Comparison of ENCODE assay signal across 8 cellular contexts in the genomic region with DNA sequence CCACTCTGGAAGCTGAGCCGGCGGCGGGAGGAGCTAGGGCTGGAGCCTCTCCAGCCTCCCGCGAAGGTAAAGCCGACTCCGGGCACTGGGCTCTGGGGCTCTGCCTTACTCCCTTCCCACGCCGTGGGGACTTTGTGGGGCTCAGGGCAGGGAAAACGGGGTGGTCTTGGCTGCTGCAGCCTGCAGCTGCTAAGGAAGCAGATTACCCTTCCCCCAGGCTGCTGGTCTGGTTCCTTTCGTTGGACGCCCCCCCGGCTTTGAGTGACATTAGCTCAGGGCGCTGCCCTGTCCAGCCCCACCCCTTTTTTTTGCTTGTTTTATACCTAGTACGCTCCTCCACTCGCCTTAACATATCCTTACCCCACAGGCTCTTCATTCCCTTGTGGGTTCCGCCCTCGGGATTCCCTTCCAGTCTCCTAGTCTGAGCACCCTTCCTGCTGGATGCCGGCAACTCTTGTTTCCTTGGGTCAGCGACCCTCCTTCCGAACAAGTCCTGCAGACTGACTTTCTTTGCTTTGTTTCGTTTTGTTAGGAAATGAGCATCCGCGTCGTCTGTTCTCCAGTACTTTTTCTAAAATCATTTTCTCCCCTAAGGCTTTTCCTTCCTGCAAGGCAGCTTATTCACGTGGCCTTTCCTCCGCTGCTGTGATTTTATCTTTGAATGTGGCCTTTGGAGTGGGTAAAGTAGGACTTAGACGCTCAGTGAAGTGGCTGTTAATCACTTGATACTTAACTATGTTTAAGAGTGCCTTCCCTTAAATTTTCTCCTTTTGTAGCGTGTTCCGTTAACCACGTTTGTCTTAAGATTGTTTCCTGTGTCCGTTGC. TPM values are rescaled to one million over a fixed set of nuclear protein-coding genes. Genes with fewer than 3 reads are reported as not detected.
DNase-seq lines count a peak whose midpoint lies in the region; ATAC-seq and TF ChIP-seq lines count a peak whose summit lies in the region.

No MANE protein-coding gene starts in this region.

- peak overlapping the region; percentile 87 for H3K4me3 Mint-ChIP-seq in Caco-2 (ENCODE audit: unreplicated experiment)
- peak overlapping the region; percentile 93 to 100 for H3K4me3 Mint-ChIP-seq in activated T-cell treated with anti-CD3 and anti-CD28 coated beads, Interleukin-2, amount 50 U/mL, for 72 hours

- H3K4me1 ChIP-seq in Caco-2 (peaks cover 35% of the 10 kb centered on the region), neuron (ENCODE audit: insufficient read depth, low read length) (peaks cover 12% of the 10 kb centered on the region), upper lobe of right lung (peaks cover 26% of the 10 kb centered on the region)

- H3K36me3 ChIP-seq in Caco-2 (ENCODE audit: control insufficient read depth, insufficient read depth, low read length) (peaks cover 1% of the 10 kb centered on the region; the same call in 1 of the 2 replicates), neuron (ENCODE audit: insufficient read depth, low read length) (no peaks in the 10 kb centered on the region), upper lobe of right lung (no peaks in the 10 kb centered on the region)

- H3K9me3 Mint-ChIP-seq in Caco-2 (ENCODE audit: unreplicated experiment) = no peaks in the 10 kb centered on the region
- no peaks in the 10 kb centered on the region for H3K9me3 Mint-ChIP-seq in activated T-cell treated with anti-CD3 and anti-CD28 coated beads, Interleukin-2, amount 50 U/mL, for 72 hours

- BruUV-seq in Caco-2 (replicated peaks; lab: Mats Ljungman, UMichigan) = no TSS peak

- intact Hi-C loops in Caco-2 (cut with micrococcal nuclease; ENCODE audit: unreplicated experiment) (no loop called here), upper lobe of right lung (cut with DNase I) (no loop called here)

- H3K4me3 ChIP-seq in Caco-2 (ENCODE audit: low read depth, low read length) (peak overlapping the region; percentile 95), foreskin fibroblast (ENCODE audit: low read depth in 1 of 2, low read length in 2 of 2) (peak overlapping the region; percentile 98 to 99), neuron (ENCODE audit: low read length) (peak overlapping the region; percentile 99), upper lobe of right lung (peak overlapping the region; percentile 96)

- POLR2A ChIA-PET in Caco-2 (lab: Charles Lee) = no interaction called here

- TF ChIP-seq CTCF in Caco-2 (IDR thresholded peaks at IDR 0.05; ENCODE audit: insufficient read depth in 1 of 2, low read depth in 1 of 2, low read length in 1 of 2, severe bottlenecking in 1 of 2, unreplicated experiment in 1 of 2) (no peak), foreskin fibroblast (IDR thresholded peaks at IDR 0.05; ENCODE audit: low read depth, low read length) (no peak), upper lobe of right lung (IDR thresholded peaks at IDR 0.05) (no peak)

- H3K27me3 ChIP-seq in Caco-2 (replicated peaks; ENCODE audit: control insufficient read depth, insufficient read depth, low read length) (no peaks in the 10 kb centered on the region), neuron (ENCODE audit: insufficient read depth, low read length) (no peaks in the 10 kb centered on the region), upper lobe of right lung (no peaks in the 10 kb centered on the region)

- H3K27ac Mint-ChIP-seq in Caco-2 (ENCODE audit: unreplicated experiment) = peak overlapping the region; percentile 79
- peak overlapping the region; percentile 94 for H3K27ac Mint-ChIP-seq in activated T-cell treated with anti-CD3 and anti-CD28 coated beads, Interleukin-2, amount 50 U/mL, for 72 hours

- H3K4me1 Mint-ChIP-seq in Caco-2 (ENCODE audit: low read depth, unreplicated experiment) = peaks cover 41% of the 10 kb centered on the region
- peaks cover 48% of the 10 kb centered on the region for H3K4me1 Mint-ChIP-seq in activated T-cell treated with anti-CD3 and anti-CD28 coated beads, Interleukin-2, amount 50 U/mL, for 72 hours (ENCODE audit: low read depth)

- H3K9me3 ChIP-seq in Caco-2 (no peaks in the 10 kb centered on the region), neuron (ENCODE audit: low read length) (no peaks in the 10 kb centered on the region), upper lobe of right lung (no peaks in the 10 kb centered on the region)

- CTCF ChIA-PET in Caco-2 (lab: Charles Lee) = interaction anchor here (0.6 to 1.2 kb wide), 2 partner anchors 13 to 33 kb away, joined by 3 read pairs; no protein-coding TSS in a partner anchor

- DNase-seq in Caco-2 (peak; percentile 74 to 79), NCI-H748 (lab: John Stamatoyannopoulos, UW; ENCODE audit: unreplicated experiment) (peak; percentile 59), foreskin fibroblast (peak; percentile 65 to 87), upper lobe of right lung (peak; percentile 81)
- DNase-seq in activated T-cell treated with anti-CD3 and anti-CD28 coated beads, Interleukin-2, amount 50 U/mL, for 72 hours = peak; percentile 48 to 59

- H3K27me3 Mint-ChIP-seq in Caco-2 (ENCODE audit: insufficient read depth, unreplicated experiment) = no peaks in the 10 kb centered on the region
- H3K27me3 Mint-ChIP-seq in activated T-cell treated with anti-CD3 and anti-CD28 coated beads, Interleukin-2, amount 50 U/mL, for 72 hours (ENCODE audit: low read depth) = no peaks in the 10 kb centered on the region

- ATAC-seq in GM19351 (IDR thresholded peaks at IDR 0.05; ENCODE audit: unreplicated experiment) (peak; percentile 56), HG03442 (IDR thresholded peaks at IDR 0.05; ENCODE audit: unreplicated experiment) (peak; percentile 42), upper lobe of right lung (peak; percentile 68)
- peak; percentile 46 to 51 for ATAC-seq in activated T-cell treated with anti-CD3 and anti-CD28 coated beads, Interleukin-2, amount 50 U/mL, for 72 hours (replicated peaks in 1 of 2)

- peak overlapping the region; percentile 96 for H2AFZ ChIP-seq in neuron (ENCODE audit: low read depth, low read length)

- H3K27ac ChIP-seq in upper lobe of right lung = peak overlapping the region; percentile 93

- H3K36me3 Mint-ChIP-seq in Caco-2 (ENCODE audit: insufficient read depth, unreplicated experiment) = peaks cover 16% of the 10 kb centered on the region
- H3K36me3 Mint-ChIP-seq in activated T-cell treated with anti-CD3 and anti-CD28 coated beads, Interleukin-2, amount 50 U/mL, for 72 hours (ENCODE audit: insufficient read depth in 2 of 2) = peaks cover 4 to 6% of the 10 kb centered on the region in 2 donors

RNA-seq across cellular contexts. Expression of a gene that starts 0.6 kb away (rescaled TPM):
- total RNA-seq in Caco-2 (2022) (38.1 and 42.3 TPM in 2 replicates), upper lobe of right lung (44.8 TPM)
- total RNA-seq in activated T-cell treated with anti-CD3 and anti-CD28 coated beads, Interleukin-2, amount 50 U/mL, for 72 hours = 10 to 100 TPM; 36.3 to 39.5 TPM

Comparison
In these comparisons a context has a peak if more than half of its experiments do, and no peak if none do; other contexts are left out.
1. Peak in every context shown above with its lines: DNase-seq, ATAC-seq, H3K4me3 ChIP-seq and H3K27ac ChIP-seq.